In the genomic region with DNA sequence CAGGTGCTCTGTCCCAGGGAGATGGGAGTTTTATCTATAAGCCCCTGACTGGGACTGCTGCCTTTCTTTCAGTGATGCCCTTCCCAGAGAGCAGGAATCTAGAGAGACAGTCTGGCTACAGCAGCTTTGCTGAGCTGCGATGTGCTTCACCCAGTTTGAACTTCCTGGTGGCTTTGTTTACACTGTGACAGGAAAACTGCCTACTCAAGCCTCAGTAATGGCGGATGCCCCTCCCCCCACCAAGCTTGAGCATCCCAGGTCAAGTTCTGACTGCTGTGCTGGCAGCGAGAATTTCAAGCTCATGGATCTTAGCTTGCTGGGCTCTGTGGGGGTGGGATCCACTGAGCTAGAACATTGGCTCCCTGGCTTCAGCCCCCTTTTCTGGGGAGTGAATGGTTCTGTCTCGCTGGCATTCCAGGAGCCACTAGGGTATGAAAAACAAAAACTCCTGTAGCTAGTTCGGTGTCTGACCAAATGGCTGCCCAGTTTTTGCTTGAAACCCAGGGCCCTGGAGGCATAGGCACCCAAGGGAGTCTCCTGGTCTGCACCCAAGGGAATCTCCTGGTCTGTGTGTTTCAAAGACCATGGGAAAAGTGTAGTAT, we compare ENCODE assay signal across 1 cellular context.
TF ChIP-seq lines count a peak whose summit lies in the region.

No MANE protein-coding gene starts in this region.

TF ChIP-seq in HepG2, 621 proteins besides CTCF, POLR2A, EP300 and RAD21 (continued from another document):
- TF ChIP-seq, protein P1, sequence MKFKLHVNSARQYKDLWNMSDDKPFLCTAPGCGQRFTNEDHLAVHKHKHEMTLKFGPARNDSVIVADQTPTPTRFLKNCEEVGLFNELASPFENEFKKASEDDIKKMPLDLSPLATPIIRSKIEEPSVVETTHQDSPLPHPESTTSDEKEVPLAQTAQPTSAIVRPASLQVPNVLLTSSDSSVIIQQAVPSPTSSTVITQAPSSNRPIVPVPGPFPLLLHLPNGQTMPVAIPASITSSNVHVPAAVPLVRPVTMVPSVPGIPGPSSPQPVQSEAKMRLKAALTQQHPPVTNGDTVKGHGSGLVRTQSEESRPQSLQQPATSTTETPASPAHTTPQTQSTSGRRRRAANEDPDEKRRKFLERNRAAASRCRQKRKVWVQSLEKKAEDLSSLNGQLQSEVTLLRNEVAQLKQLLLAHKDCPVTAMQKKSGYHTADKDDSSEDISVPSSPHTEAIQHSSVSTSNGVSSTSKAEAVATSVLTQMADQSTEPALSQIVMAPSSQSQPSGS (CRISPR knock-in tag; IDR thresholded peaks at IDR 0.05), result no peak
- TF ChIP-seq KAT7 (CRISPR knock-in tag; IDR thresholded peaks at IDR 0.05; ENCODE audit: borderline replicate concordance), result no peak
- TF ChIP-seq, protein P2, sequence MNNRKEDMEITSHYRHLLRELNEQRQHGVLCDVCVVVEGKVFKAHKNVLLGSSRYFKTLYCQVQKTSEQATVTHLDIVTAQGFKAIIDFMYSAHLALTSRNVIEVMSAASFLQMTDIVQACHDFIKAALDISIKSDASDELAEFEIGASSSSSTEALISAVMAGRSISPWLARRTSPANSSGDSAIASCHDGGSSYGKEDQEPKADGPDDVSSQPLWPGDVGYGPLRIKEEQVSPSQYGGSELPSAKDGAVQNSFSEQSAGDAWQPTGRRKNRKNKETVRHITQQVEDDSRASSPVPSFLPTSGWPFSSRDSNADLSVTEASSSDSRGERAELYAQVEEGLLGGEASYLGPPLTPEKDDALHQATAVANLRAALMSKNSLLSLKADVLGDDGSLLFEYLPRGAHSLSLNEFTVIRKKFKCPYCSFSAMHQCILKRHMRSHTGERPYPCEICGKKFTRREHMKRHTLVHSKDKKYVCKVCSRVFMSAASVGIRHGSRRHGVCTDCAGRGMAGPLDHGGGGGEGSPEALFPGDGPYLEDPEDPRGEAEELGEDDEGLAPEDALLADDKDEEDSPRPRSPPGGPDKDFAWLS (CRISPR knock-in tag; IDR thresholded peaks at IDR 0.05; ENCODE audit: borderline replicate concordance), result no peak
- no peak for TF ChIP-seq ZSCAN30 (CRISPR knock-in tag; IDR thresholded peaks at IDR 0.05)
- no peak for TF ChIP-seq ZNF251 (CRISPR knock-in tag; IDR thresholded peaks at IDR 0.05)
- no peak for TF ChIP-seq ZBTB21 (CRISPR knock-in tag; IDR thresholded peaks at IDR 0.05)
- no peak for TF ChIP-seq PRMT3 (CRISPR knock-in tag; IDR thresholded peaks at IDR 0.05; ENCODE audit: borderline replicate concordance, low read depth)
- TF ChIP-seq MBNL3 (CRISPR knock-in tag; conservative IDR thresholded peaks at IDR 0.05), result no peak
